Comparison of ENCODE assay signal across 8 cellular contexts in genomic region chr16:28210979-28211505, GRCh38. TPM values are rescaled to one million over a fixed set of nuclear protein-coding genes. Genes with fewer than 3 reads are reported as not detected.
DNase-seq lines count a peak whose midpoint lies in the region; ATAC-seq lines count a peak whose summit lies in the region.

No MANE protein-coding gene starts in this region.

- DNase-seq in DMS53 (lab: John Stamatoyannopoulos, UW) (peak; percentile 84), NCI-H146 (lab: John Stamatoyannopoulos, UW) (peak; percentile 86), cerebellum (ENCODE audit: low spot score) (peak; percentile 50), kidney glomerular epithelial cell (lab: John Stamatoyannopoulos, UW) (peak; percentile 30)
- peak; percentile 50 for DNase-seq in activated CD4-positive, alpha-beta T cell treated with anti-CD3 and anti-CD28 coated beads for 1 hour
- peak; percentile 42 to 61 for DNase-seq in stimulated activated CD4-positive, alpha-beta T cell treated with anti-CD3 and anti-CD28 coated beads, Interleukin-15, amount 100 ng/mL, for 1 hour (ENCODE audit: low read depth in 1 of 2, low spot score in 1 of 2)

- ATAC-seq in GM21825 (IDR thresholded peaks at IDR 0.05; ENCODE audit: unreplicated experiment): peak; percentile 36
- ATAC-seq in GM18520 (IDR thresholded peaks at IDR 0.05; ENCODE audit: unreplicated experiment): no peak

RNA-seq across cellular contexts. Expression of gene XPO6, which starts 0.7 kb away (rescaled TPM):
- total RNA-seq in cerebellum: 87.2 TPM

Comparison
In these comparisons a context has a peak if more than half of its experiments do, and no peak if none do; other contexts are left out.
1. DNase-seq: peak in every context shown above with its lines; median percentile 86 in NCI-H146; 84 in DMS53; 52 in stimulated activated CD4-positive, alpha-beta T cell treated with anti-CD3 and anti-CD28 coated beads, Interleukin-15, amount 100 ng/mL, for 1 hour; 50 in activated CD4-positive, alpha-beta T cell treated with anti-CD3 and anti-CD28 coated beads for 1 hour; 50 in cerebellum; 30 in kidney glomerular epithelial cell.